8 cellular contexts compared by ENCODE assay signal in the genomic region with DNA sequence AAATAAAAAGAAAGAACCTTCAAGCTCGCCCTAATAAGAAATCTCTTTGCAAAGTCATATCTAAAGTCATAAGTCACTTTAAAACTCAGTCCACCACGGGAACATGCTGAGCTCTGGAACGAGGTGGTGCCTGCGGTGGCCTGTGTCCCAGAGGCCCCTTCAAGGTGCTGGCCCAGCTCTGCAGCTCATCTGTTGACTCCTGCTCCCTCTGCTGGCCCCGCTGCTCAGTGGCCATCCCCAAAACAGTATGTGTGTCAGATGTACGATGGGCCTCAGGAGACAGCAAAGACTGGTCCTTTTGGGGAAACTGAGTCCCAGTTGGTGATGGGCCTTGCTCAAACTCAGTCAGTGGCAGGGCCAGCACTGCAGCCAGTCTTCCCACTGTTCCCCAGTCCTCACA. TPM values are rescaled to one million over a fixed set of nuclear protein-coding genes. Genes with fewer than 3 reads are reported as not detected.
DNase-seq lines count a peak whose midpoint lies in the region; ATAC-seq, FAIRE-seq and TF ChIP-seq lines count a peak whose summit lies in the region.

No MANE protein-coding gene starts in this region.

- CTCF ChIA-PET in A549 (lab: Yijun Ruan, JAX) (interaction anchor here (0.9 to 15.7 kb wide), 11 partner anchors 10 to 241 kb away, joined by 3 to 309 read pairs (median 6); no protein-coding TSS in a partner anchor), SK-N-SH (lab: Yijun Ruan, JAX) (interaction anchor here (1.3 to 2.2 kb wide), 5 partner anchors 10 to 240 kb away, joined by 3 to 8 read pairs (median 7); no protein-coding TSS in a partner anchor)

- H3K9ac ChIP-seq in SK-N-SH, result no peak overlapping the region

- H3F3A ChIP-seq in SK-N-SH (replicated peaks; ENCODE audit: insufficient read depth), result no peaks in the 10 kb centered on the region

- TF ChIP-seq RAD21 in A549 (conservative IDR thresholded peaks at IDR 0.05 in 1 of 2, IDR thresholded peaks at IDR 0.05 in 1 of 2), result peak; percentile 51 to 63
- peak; percentile 45 for TF ChIP-seq RAD21 in SK-N-SH (IDR thresholded peaks at IDR 0.05; ENCODE audit: low read length)

- no peak for FAIRE-seq in A549 (lab: Jason Lieb, UNC)

- no peak for TF ChIP-seq POLR2A in A549 (IDR thresholded peaks at IDR 0.05; ENCODE audit: low read length)

- H3K27ac ChIP-seq in A549 (no peak overlapping the region), SK-N-SH (ENCODE audit: low read depth in 2 of 2, low read length in 1 of 2) (no peak overlapping the region), substantia nigra (ENCODE audit: low read depth, low read length, poor library complexity, severe bottlenecking) (no peak overlapping the region)

- intact Hi-C loops in left cardiac atrium (cut with DNase I), result loop anchor here in 1 of 2 donors (2.0 kb wide), 1 partner anchor 184 kb away; no protein-coding TSS in a partner anchor

- H2AFZ ChIP-seq in SK-N-SH (ENCODE audit: low read depth), result no peak overlapping the region

- TF ChIP-seq EP300 in A549 (IDR thresholded peaks at IDR 0.05), result no peak
- TF ChIP-seq EP300 in SK-N-SH (IDR thresholded peaks at IDR 0.05; ENCODE audit: borderline replicate concordance in 1 of 2, low read depth in 1 of 2, low read length in 1 of 2), result no peak

- H3K79me2 ChIP-seq in SK-N-SH (ENCODE audit: insufficient read depth), result no peaks in the 10 kb centered on the region

- H3K27me3 ChIP-seq in SK-N-SH (ENCODE audit: insufficient read depth), result peaks cover 29% of the 10 kb centered on the region

- H3K36me3 ChIP-seq in SK-N-SH (replicated peaks in 1 of 2; ENCODE audit: control insufficient read depth in 1 of 2, insufficient read depth in 2 of 2, low read length in 1 of 2), result no peaks in the 10 kb centered on the region

- POLR2A ChIA-PET in A549 (lab: Yijun Ruan, JAX) (no interaction called here), SK-N-SH (lab: Yijun Ruan, JAX) (no interaction called here)

- 12% methylated on average over 6 of the region's 6 CpGs for whole genome bisulfite sequencing in A549 (ENCODE audit: missing lambda C conversion rate)
- WGBS in SK-N-SH (ENCODE audit: low lambda C conversion rate), result 4% methylated on average over 5 of the region's 6 CpGs

- H3K9me2 ChIP-seq in SK-N-SH, result no peaks in the 10 kb centered on the region

- H3K4me3 ChIP-seq in A549, result no peak overlapping the region
- no peak overlapping the region; a peak in 1 of 4 replicates for H3K4me3 ChIP-seq in SK-N-SH (ENCODE audit: low read depth in 2 of 2, low read length in 1 of 2)

- no peaks in the 10 kb centered on the region for H3K9me3 ChIP-seq in A549
- H3K9me3 ChIP-seq in SK-N-SH, result no peaks in the 10 kb centered on the region

- TF ChIP-seq CTCF in A549 (IDR thresholded peaks at IDR 0.05) (peak; percentile 46), SK-N-SH (IDR thresholded peaks at IDR 0.05) (peak; percentile 67)

- DNase-seq in A549 (ENCODE audit: low read depth in 1 of 2, low spot score in 1 of 2) (peak in 1 of 2 experiments; percentile 37), SK-N-SH (peak; percentile 31), left cardiac atrium (peak; percentile 58), substantia nigra (lab: John Stamatoyannopoulos, UW) (peak in 29 of 49 donors; percentile 4 to 53 (median 24)), NCI-H1105 (lab: John Stamatoyannopoulos, UW) (no peak)

- H3K4me2 ChIP-seq in A549 (no peak overlapping the region), SK-N-SH (no peak overlapping the region)

- H3K4me1 ChIP-seq in A549 (no peaks in the 10 kb centered on the region), SK-N-SH (ENCODE audit: control insufficient read depth in 1 of 2, insufficient read depth in 2 of 2, low read depth in 1 of 2, low read length in 1 of 2) (no peaks in the 10 kb centered on the region)

- ATAC-seq in A549, result peak; percentile 93 to 95
- peak; percentile 61 for ATAC-seq in GM19351 (IDR thresholded peaks at IDR 0.05; ENCODE audit: unreplicated experiment)
- peak; percentile 88 to 94 for ATAC-seq in left cardiac atrium
- no peak for ATAC-seq in HG03159 (IDR thresholded peaks at IDR 0.05; ENCODE audit: unreplicated experiment)
- ATAC-seq in HG03460 (IDR thresholded peaks at IDR 0.05; ENCODE audit: unreplicated experiment), result no peak

- H4K20me1 ChIP-seq in SK-N-SH (ENCODE audit: insufficient read depth), result no peaks in the 10 kb centered on the region

TF ChIP-seq in A549, 52 proteins besides CTCF, POLR2A, EP300 and RAD21:
- TF ChIP-seq BHLHE40 (IDR thresholded peaks at IDR 0.05; ENCODE audit: low read depth, low read length) (no peak), SMC3 (IDR thresholded peaks at IDR 0.05) (peak; percentile 57), CEBPB (IDR thresholded peaks at IDR 0.05) (no peak), ZC3H11A (IDR thresholded peaks at IDR 0.05) (no peak), MAFK (IDR thresholded peaks at IDR 0.05; ENCODE audit: partially characterized antibody) (no peak), HEYL (CRISPR knock-in tag; IDR thresholded peaks at IDR 0.05) (no peak)

TF ChIP-seq in SK-N-SH, 30 proteins besides CTCF, POLR2A, EP300 and RAD21:
- TF ChIP-seq RCOR1 (IDR thresholded peaks at IDR 0.05; ENCODE audit: low read length) (no peak), NRF1 (IDR thresholded peaks at IDR 0.05; ENCODE audit: low read depth, low read length) (no peak), SMC3 (IDR thresholded peaks at IDR 0.05; ENCODE audit: low read depth, low read length) (peak; percentile 54)
TF ChIP-seq in SK-N-SH: peak in this region for 1.

RNA-seq across cellular contexts. Expression of gene FOXB2, which starts 22.8 kb away (rescaled TPM):
- polyA plus RNA-seq in A549 (2011; rRNA removed) (not detected in 2 replicates), A549 (2017; fragmentation: RNase III; extraction: RNeasy Plus Mini Kit Qiagen cat#74134 plus additional on column Dnase treatment) (not detected in 3 replicates), SK-N-SH (2012; rRNA removed) (not detected in 2 replicates)
- polyA plus RNA-seq in A549 (2012; cell fraction: cytosol; rRNA removed), result not detected in 2 replicates
- not detected in 2 replicates for polyA plus RNA-seq in A549 (2012; cell fraction: nucleus; rRNA removed)
- not detected in 2 replicates for polyA minus RNA-seq in A549 (2011; rRNA and poly(A)+ RNA removed)
- polyA plus RNA-seq in SK-N-SH (2012; cell fraction: cytosol; rRNA removed), result not detected in 2 replicates
- polyA plus RNA-seq in SK-N-SH (2012; cell fraction: nucleus; rRNA removed), result not detected in 2 replicates
- total RNA-seq in left cardiac atrium, result not detected

Comparison
In these comparisons a context has a peak if more than half of its experiments do, and no peak if none do; other contexts are left out.
1. ATAC-seq: peak in A549 (2 of 2), GM19351 (single experiment) and left cardiac atrium (2 of 2); none in HG03159 (single experiment) and HG03460 (single experiment).
2. Of the 12 proteins assayed by ChIP-seq in both A549 and SK-N-SH: peak only in A549: none; only in SK-N-SH: none; in both: CTCF, RAD21 and SMC3; in neither: 9.